18 cellular contexts compared by ENCODE assay signal in the genomic region with DNA sequence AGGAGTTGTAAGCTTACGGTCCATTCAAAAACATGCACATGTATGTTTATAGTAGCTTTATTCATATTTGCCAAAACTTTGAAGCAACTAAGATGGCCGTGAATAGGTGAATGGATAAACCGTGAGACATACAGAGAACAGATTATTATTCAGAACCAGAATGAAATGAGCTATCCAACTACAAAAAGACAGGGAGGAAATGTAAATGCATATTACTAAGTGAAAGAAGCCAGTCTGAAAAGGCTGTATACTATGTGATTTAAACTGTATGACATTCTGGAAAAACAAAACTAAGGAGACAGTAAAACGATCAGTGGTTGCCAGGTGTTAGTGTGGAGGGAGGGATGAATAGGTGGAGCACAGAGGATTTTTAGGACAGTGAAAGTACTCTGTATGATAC.
"Had no signal": no experiment of that assay in that cellular context is flagged by ENCODE, and none has a peak within 500 bp of the region (broad histone marks: within the 10 kb centered on the region; RNA-seq: fewer than 3 reads in every experiment).

No MANE protein-coding gene starts in this region.

- ATAC-seq: left lung; stimulated activated memory B cell treated with anti-CD40 and anti-IgM and Interleukin-4, amounts not matched to agents 10 μg/mL and 1 μg/mL and 100 μg/mL, for 72 hours had no signal

- H3K4me3 ChIP-seq: adrenal gland, breast epithelium, left lung, sigmoid colon, thyroid gland had no signal

- H3K4me1 Mint-ChIP-seq: nephron had no signal

- H3K36me3 Mint-ChIP-seq: stimulated activated memory B cell treated with anti-CD40 and anti-IgM and Interleukin-4, amounts not matched to agents 10 μg/mL and 1 μg/mL and 100 μg/mL, for 72 hours had no signal

- H3K9me3 Mint-ChIP-seq: stimulated activated memory B cell treated with anti-CD40 and anti-IgM and Interleukin-4, amounts not matched to agents 10 μg/mL and 1 μg/mL and 100 μg/mL, for 72 hours had no signal

- H3K9me3 ChIP-seq: adrenal gland, breast epithelium, sigmoid colon, thyroid gland had no signal

- H3K4me3 Mint-ChIP-seq: nephron; stimulated activated memory B cell treated with anti-CD40 and anti-IgM and Interleukin-4, amounts not matched to agents 10 μg/mL and 1 μg/mL and 100 μg/mL, for 72 hours had no signal

- H3K4me1 ChIP-seq: breast epithelium, left lung, sigmoid colon, thyroid gland had no signal

- DNase-seq: activated CD4-positive, CD25-positive, alpha-beta regulatory T cell treated with anti-CD3 and anti-CD28 coated beads, Interleukin-2, amount 50 U/mL, for 72 hours; activated gamma-delta T cell; adrenal gland; cerebellar nuclear complex; cortex of kidney; erythroblast; head of caudate nucleus; left lung; midbrain; nucleus accumbens; SIG-M5; sigmoid colon; stimulated activated CD4-positive, alpha-beta T cell treated with anti-CD3 and anti-CD28 coated beads, Interleukin-4, amount 100 ng/mL, for 24 hours; thyroid gland had no signal

- H3K27me3 ChIP-seq: adrenal gland, breast epithelium, left lung, sigmoid colon, thyroid gland had no signal

- H3K27ac ChIP-seq: adrenal gland, breast epithelium, left lung, sigmoid colon, thyroid gland, VCaP had no signal

- H3K36me3 ChIP-seq: adrenal gland, breast epithelium, left lung, sigmoid colon, thyroid gland had no signal

- H3K27ac Mint-ChIP-seq: nephron; stimulated activated memory B cell treated with anti-CD40 and anti-IgM and Interleukin-4, amounts not matched to agents 10 μg/mL and 1 μg/mL and 100 μg/mL, for 72 hours had no signal
